In the genomic region with DNA sequence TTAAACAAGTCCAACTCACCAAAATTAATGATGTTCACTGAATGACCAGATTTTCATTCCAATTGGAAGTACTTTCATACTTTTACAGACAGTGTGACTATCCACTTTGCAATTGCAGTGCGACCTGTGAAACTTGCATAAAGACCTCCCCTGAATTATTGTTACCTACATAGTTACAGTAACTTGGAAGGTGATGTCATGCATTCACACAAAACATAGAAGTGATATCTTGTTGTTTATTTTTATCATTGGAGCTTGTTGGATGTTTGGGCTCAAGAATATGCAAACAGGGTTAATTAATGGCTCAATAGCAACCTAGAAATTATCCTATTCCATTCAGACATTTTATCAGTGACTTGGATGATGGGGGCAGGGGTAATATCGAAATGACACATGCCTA, we compare ENCODE assay signal across 33 cellular contexts.
A peak's percentile ranks its signal among the peaks of the same experiment; 100 is the strongest.
DNase-seq lines count a peak whose midpoint lies in the region; ATAC-seq, FAIRE-seq and TF ChIP-seq lines count a peak whose summit lies in the region.
"Had no signal": no experiment of that assay in that cellular context is flagged by ENCODE, and none has a peak within 500 bp of the region (broad histone marks: within the 10 kb centered on the region; RNA-seq: fewer than 3 reads in every experiment).

No MANE protein-coding gene starts in this region.

- intact Hi-C loops in HepG2 (cut with micrococcal nuclease; ENCODE audit: unreplicated experiment) = no loop called here
- intact Hi-C loops in right lobe of liver (cut with DNase I) = no loop called here

- H3K9me3 ChIP-seq in HepG2 (ENCODE audit: low read length) (no peaks in the 10 kb centered on the region), right lobe of liver (no peaks in the 10 kb centered on the region), HEK293 (ENCODE audit: control insufficient read depth, insufficient read depth, low read depth, low read length) (no peaks in the 10 kb centered on the region)
- H3K9me3 ChIP-seq: A549; BE2C; BLaER1; BLaER1 treated with 17β-estradiol and CSF1 and Interleukin-3, amounts not matched to agents 10 nM and 100 nM; Caco-2 had no signal

- in situ Hi-C loops in HepG2 (cut with HindIII; ENCODE audit: extremely low pct_ligation_motif_present, low pct_unique_long_range_greater_than_20kb) = no loop called here

- H2AFZ ChIP-seq in HepG2 (ENCODE audit: low read length) = no peak overlapping the region

- H3K36me3 ChIP-seq in HepG2 (replicated peaks in 1 of 2; ENCODE audit: control insufficient read depth in 1 of 2, insufficient read depth in 2 of 2, low read length in 2 of 2) (no peaks in the 10 kb centered on the region), right lobe of liver (no peaks in the 10 kb centered on the region), HEK293 (ENCODE audit: control insufficient read depth in 2 of 2, insufficient read depth in 1 of 2, low read length in 2 of 2) (no peaks in the 10 kb centered on the region)
- H3K36me3 ChIP-seq: BE2C; BLaER1; BLaER1 treated with 17β-estradiol and CSF1 and Interleukin-3, amounts not matched to agents 10 nM and 100 nM had no signal

- no peak for TF ChIP-seq RAD21 in HepG2 (CRISPR knock-in tag; IDR thresholded peaks at IDR 0.05)

- BruUV-seq in HepG2 (replicated peaks; lab: Mats Ljungman, UMichigan) = no TSS peak

- CTCF ChIA-PET in HepG2 (lab: Yijun Ruan, JAX; ENCODE audit: low intra/inter-chr PET ratio, low total read pairs) = no interaction called here
- CTCF ChIA-PET in HEK293 (lab: Yijun Ruan, JAX) = interaction anchor here (0.6 to 0.7 kb wide), 3 partner anchors 16 to 43 kb away, joined by 3 to 5 read pairs (median 5); no protein-coding TSS in a partner anchor

- FAIRE-seq in HepG2 (lab: Jason Lieb, UNC) (no peak), H54 (lab: Jason Lieb, UNC) (peak; percentile 43)
- FAIRE-seq: A204.1, A549, D721Med had no signal

- DNase-seq in HepG2 (ENCODE audit: low spot score) = no peak
- no peak for DNase-seq in right lobe of liver
- no peak for DNase-seq in H54 (ENCODE audit: insufficient read length, low spot score)
- no peak for DNase-seq in NCI-H1092 (lab: John Stamatoyannopoulos, UW)
- no peak for DNase-seq in NCI-H446 (lab: John Stamatoyannopoulos, UW)
- DNase-seq: 8988T; ACHN; AML-193; BE2C; C1 segment of cervical spinal cord; Caco-2; Calu3; CD4-positive, alpha-beta memory T cell; CD4-positive, alpha-beta T cell; CD4-positive, CD25-positive, alpha-beta regulatory T cell; CD8-positive, alpha-beta memory T cell; CD8-positive, alpha-beta T cell; COR-L47; DMS 273 treated with DMSO at 0.1 percent for 48 hours; DMS153; DMS53; DMS79; DMS79 treated with DMSO at 0.1 percent for 48 hours; DND-41; EL had no signal

- no peak for ATAC-seq in HepG2
- no peak for ATAC-seq in right lobe of liver
- ATAC-seq: A549; CD8-positive, alpha-beta T cell had no signal

- H3K4me2 ChIP-seq in HepG2 (ENCODE audit: low read depth, low read length) = no peak overlapping the region
- H3K4me2 ChIP-seq: A549; BLaER1; BLaER1 treated with 17β-estradiol and CSF1 and Interleukin-3, amounts not matched to agents 10 nM and 100 nM had no signal

- TF ChIP-seq EP300 in HepG2 (IDR thresholded peaks at IDR 0.05; ENCODE audit: low read depth in 2 of 2, low read length in 2 of 2) = no peak
- TF ChIP-seq EP300 in HepG2 (CRISPR knock-in tag; IDR thresholded peaks at IDR 0.05; ENCODE audit: borderline replicate concordance) = no peak

- WGBS in HepG2 (ENCODE audit: low lambda C conversion rate) = 33% methylated on average over 2 of the region's 2 CpGs
- WGBS in right lobe of liver (ENCODE audit: insufficient coverage, low coverage, low lambda C conversion rate, missing lambda C conversion rate) = 49% methylated on average over 2 of the region's 2 CpGs

- H3K27me3 ChIP-seq in HepG2 (ENCODE audit: control insufficient read depth in 1 of 2, insufficient read depth in 2 of 2, low read length in 2 of 2) (no peaks in the 10 kb centered on the region), right lobe of liver (no peaks in the 10 kb centered on the region)
- H3K27me3 ChIP-seq: BE2C; BLaER1; BLaER1 treated with 17β-estradiol and CSF1 and Interleukin-3, amounts not matched to agents 10 nM and 100 nM had no signal

- H3K4me1 ChIP-seq in HepG2 (ENCODE audit: insufficient read depth, low read length) (no peaks in the 10 kb centered on the region), right lobe of liver (no peaks in the 10 kb centered on the region), HEK293 (ENCODE audit: control insufficient read depth, insufficient read depth, low read length) (no peaks in the 10 kb centered on the region)
- H3K4me1 ChIP-seq: A549; BLaER1; BLaER1 treated with 17β-estradiol and CSF1 and Interleukin-3, amounts not matched to agents 10 nM and 100 nM; Caco-2 had no signal

- H3K4me3 ChIP-seq in HepG2 (replicated peaks in 1 of 3; ENCODE audit: insufficient read depth in 1 of 3, low read depth in 2 of 3, low read length in 3 of 3) = no peak overlapping the region
- H3K4me3 ChIP-seq in right lobe of liver = no peak overlapping the region
- H3K4me3 ChIP-seq in HEK293 (ENCODE audit: low read depth, low read length) = no peak overlapping the region
- H3K4me3 ChIP-seq: A549; BLaER1; BLaER1 treated with 17β-estradiol and CSF1 and Interleukin-3, amounts not matched to agents 10 nM and 100 nM had no signal

- POLR2A ChIA-PET in HepG2 (lab: Yijun Ruan, JAX) (no interaction called here), HEK293 (lab: Yijun Ruan, JAX) (no interaction called here)

- no peak overlapping the region for H3K9ac ChIP-seq in HepG2 (ENCODE audit: insufficient read depth, low read depth, low read length)
- H3K9ac ChIP-seq: BLaER1; BLaER1 treated with 17β-estradiol and CSF1 and Interleukin-3, amounts not matched to agents 10 nM and 100 nM had no signal

- TF ChIP-seq CTCF in HepG2 (CRISPR knock-in tag; IDR thresholded peaks at IDR 0.05) = no peak
- no peak for TF ChIP-seq CTCF in right lobe of liver (IDR thresholded peaks at IDR 0.05)
- no peak for TF ChIP-seq CTCF in HEK293 (tag by site-specific recombination; IDR thresholded peaks at IDR 0.05)

- no peaks in the 10 kb centered on the region for H4K20me1 ChIP-seq in HepG2 (ENCODE audit: insufficient read depth, low read length)
- H4K20me1 ChIP-seq: BLaER1; BLaER1 treated with 17β-estradiol and CSF1 and Interleukin-3, amounts not matched to agents 10 nM and 100 nM had no signal

- no peaks in the 10 kb centered on the region for H3K79me2 ChIP-seq in HepG2 (ENCODE audit: insufficient read depth, low read length)

- TF ChIP-seq POLR2A in HepG2 (IDR thresholded peaks at IDR 0.05; ENCODE audit: insufficient read depth in 1 of 2, low read depth in 2 of 2, low read length in 2 of 2) (no peak), right lobe of liver (IDR thresholded peaks at IDR 0.05) (no peak), H54 (IDR thresholded peaks at IDR 0.05; ENCODE audit: low read depth, low read length) (no peak)

- H3K27ac ChIP-seq in HepG2 (ENCODE audit: extremely low read length, insufficient read depth, low read length) (no peak overlapping the region), right lobe of liver (no peak overlapping the region), HEK293 (ENCODE audit: extremely low read depth, low read depth, low read length) (no peak overlapping the region)
- H3K27ac ChIP-seq: 22Rv1; A549; BLaER1; BLaER1 treated with 17β-estradiol and CSF1 and Interleukin-3, amounts not matched to agents 10 nM and 100 nM; C4-2B had no signal

TF ChIP-seq in HepG2, 621 proteins besides CTCF, POLR2A, EP300 and RAD21:
- TF ChIP-seq ATF7 (IDR thresholded peaks at IDR 0.05) = peak; percentile 54; the same call in 1 of the 2 replicates
- TF ChIP-seq ATF7 (CRISPR knock-in tag; IDR thresholded peaks at IDR 0.05) = no peak
- TF ChIP-seq FOSL1 (CRISPR knock-in tag; IDR thresholded peaks at IDR 0.05; ENCODE audit: borderline replicate concordance) = no peak
- TF ChIP-seq ZNF567 (CRISPR knock-in tag; IDR thresholded peaks at IDR 0.05; ENCODE audit: borderline replicate concordance) = no peak
- TF ChIP-seq ZNF276 (CRISPR knock-in tag; IDR thresholded peaks at IDR 0.05; ENCODE audit: low read depth) = no peak

TF ChIP-seq in HEK293, 187 proteins besides CTCF, POLR2A, EP300 and RAD21:
- TF ChIP-seq ATF2 (tag by site-specific recombination; IDR thresholded peaks at IDR 0.05; ENCODE audit: low read depth) (peak; percentile 52), ZNF214 (tag by site-specific recombination; IDR thresholded peaks at IDR 0.05; ENCODE audit: borderline replicate concordance) (no peak)

Comparison
In these comparisons a context has a peak if more than half of its experiments do, and no peak if none do; other contexts are left out.
1. Of the 63 proteins assayed by ChIP-seq in both HepG2 and HEK293: peak only in HepG2: none; only in HEK293: ATF2; in both: none; in neither: 62.